ENCODE assay signal across 29 cellular contexts in genomic region chr2:160459543-160460332, GRCh38. TPM values are rescaled to one million over a fixed set of nuclear protein-coding genes. Genes with fewer than 3 reads are reported as not detected.
DNase-seq lines count a peak whose midpoint lies in the region; ATAC-seq and TF ChIP-seq lines count a peak whose summit lies in the region.
"Had no signal": no experiment of that assay in that cellular context is flagged by ENCODE, and none has a peak within 500 bp of the region (broad histone marks: within the 10 kb centered on the region; RNA-seq: fewer than 3 reads in every experiment).

No MANE protein-coding gene starts in this region.

- H3K9me1 ChIP-seq in IMR-90 (ENCODE audit: insufficient read depth, low read length), result peaks cover 10% of the 10 kb centered on the region

- H3K9me3 Mint-ChIP-seq in nephron progenitor cell, result no peaks in the 10 kb centered on the region
- H3K9me3 Mint-ChIP-seq: activated CD4-positive, alpha-beta memory T cell treated with anti-CD3 and anti-CD28 coated beads, Interleukin-2, amount 10 ng/mL, durations not matched to agents 7 days and 5 days; activated naive CD4-positive, alpha-beta T cell treated with anti-CD3 and anti-CD28 coated beads, Interleukin-2, amount 50 U/mL, for 24 hours; brain; immature natural killer cell; T-helper 1 cell treated with Interleukin-12 subunit alpha and Interleukin-12 subunit beta and Interleukin-4 antibody, amounts not matched to agents 30 μg/mL and 1 μg/mL, for 36 hours had no signal

- H2BK5ac ChIP-seq in IMR-90 (ENCODE audit: low read depth, low read length, poor library complexity, severe bottlenecking), result peak overlapping the region; percentile 95

- H2BK15ac ChIP-seq in IMR-90 (ENCODE audit: low read depth, low read length), result peak overlapping the region; percentile 63; the same call in 2 of the 3 replicates

- no peaks in the 10 kb centered on the region for H3K27me3 Mint-ChIP-seq in nephron progenitor cell (ENCODE audit: low read depth, poor library complexity)
- H3K27me3 Mint-ChIP-seq: activated CD4-positive, alpha-beta memory T cell treated with anti-CD3 and anti-CD28 coated beads, Interleukin-2, amount 10 ng/mL, durations not matched to agents 7 days and 5 days; activated naive CD4-positive, alpha-beta T cell treated with anti-CD3 and anti-CD28 coated beads, Interleukin-2, amount 50 U/mL, for 24 hours had no signal

- H2AK5ac ChIP-seq in IMR-90 (ENCODE audit: low read depth, low read length), result peak overlapping the region; percentile 85

- no TSS peak for BruUV-seq in IMR-90 (replicated peaks; lab: Mats Ljungman, UMichigan)

- peak overlapping the region; percentile 98 for H3K18ac ChIP-seq in IMR-90 (ENCODE audit: low read depth, low read length)

- H3K56ac ChIP-seq in IMR-90 (ENCODE audit: extremely low read depth, insufficient read depth, low read length), result peak overlapping the region; percentile 7; the same call in 1 of the 2 replicates

- no CpG with 5 or more reads among the region's 1 CpG for WGBS in IMR-90 (ENCODE audit: extremely low coverage in 2 of 2, insufficient read length in 1 of 2), 2 experiments
- WGBS in gastroesophageal sphincter (ENCODE audit: low coverage in 1 of 2), 2 donors, result 29 to 31% methylated on average over 1 of the region's 1 CpG

- H4K5ac ChIP-seq in IMR-90 (ENCODE audit: low read depth, low read length), result peak overlapping the region; percentile 86

- in situ Hi-C loops in IMR-90 (cut with MboI; ENCODE audit: low sequenced_read_pairs), result no loop called here

- peak overlapping the region; percentile 71 for H4K91ac ChIP-seq in IMR-90 (ENCODE audit: insufficient read depth, low read depth, low read length)

- DNase-seq in NCI-H2171 treated with DMSO at 0.1 percent for 48 hours (lab: John Stamatoyannopoulos, UW), result peak; percentile 9
- DNase-seq in NCI-H2171 (lab: John Stamatoyannopoulos, UW), result no peak
- DNase-seq in IMR-90, result no peak
- DNase-seq in nephron progenitor cell, result no peak
- no peak for DNase-seq in HT-29 (ENCODE audit: low spot score)
- DNase-seq: 8988T; activated CD4-positive, alpha-beta memory T cell treated with anti-CD3 and anti-CD28 coated beads, Interleukin-2, amount 10 ng/mL, durations not matched to agents 7 days and 5 days; activated CD4-positive, alpha-beta T cell treated with anti-CD3 and anti-CD28 coated beads for 1 hour; amniotic stem cell; dorsolateral prefrontal cortex; gastrocnemius medialis; GM23248; hippocampal formation; KBM-7; left lung; NCI-H1092 treated with DMSO at 0.1 percent for 48 hours; NCI-H187; NCI-H510A; psoas muscle had no signal

- intact Hi-C loops in IMR-90 (cut with micrococcal nuclease), result no loop called here

- H3K4me3 ChIP-seq in IMR-90 (ENCODE audit: insufficient read depth, low read depth, low read length) (no peak overlapping the region), gastroesophageal sphincter (no peak overlapping the region)
- H3K4me3 ChIP-seq: dorsolateral prefrontal cortex, gastrocnemius medialis, GM23248, left lung, psoas muscle, suprapubic skin had no signal

- no peak for TF ChIP-seq RAD21 in IMR-90 (IDR thresholded peaks at IDR 0.05; ENCODE audit: low read length)

- TF ChIP-seq POLR2A in IMR-90 (IDR thresholded peaks at IDR 0.05; ENCODE audit: low read depth, low read length) (no peak), gastroesophageal sphincter (IDR thresholded peaks at IDR 0.05) (no peak)

- H3K27me3 ChIP-seq in IMR-90 (ENCODE audit: control insufficient read depth, insufficient read depth, low read length) (no peaks in the 10 kb centered on the region), gastroesophageal sphincter (no peaks in the 10 kb centered on the region)
- H3K27me3 ChIP-seq: dorsolateral prefrontal cortex, gastrocnemius medialis, left lung, suprapubic skin had no signal

- H3K27ac Mint-ChIP-seq in nephron progenitor cell, result peak overlapping the region; percentile 68
- H3K27ac Mint-ChIP-seq: activated CD4-positive, alpha-beta memory T cell treated with anti-CD3 and anti-CD28 coated beads, Interleukin-2, amount 10 ng/mL, durations not matched to agents 7 days and 5 days; activated naive CD4-positive, alpha-beta T cell treated with anti-CD3 and anti-CD28 coated beads, Interleukin-2, amount 50 U/mL, for 24 hours; brain; CD14-positive monocyte; T-helper 1 cell treated with Interleukin-12 subunit alpha and Interleukin-12 subunit beta and Interleukin-4 antibody, amounts not matched to agents 30 μg/mL and 1 μg/mL, for 36 hours had no signal

- dilution Hi-C loops in IMR-90 (cut with HindIII; ENCODE audit: low sequenced_read_pairs, unreplicated experiment), result no loop called here

- H3K23ac ChIP-seq in IMR-90 (ENCODE audit: low read depth, low read length), result peak overlapping the region; percentile 83

- peak overlapping the region; percentile 89 for H2BK20ac ChIP-seq in IMR-90 (ENCODE audit: low read depth, low read length)

- H3K9me3 ChIP-seq in IMR-90 (ENCODE audit: control insufficient read depth, insufficient read depth, low read length) (no peaks in the 10 kb centered on the region), gastroesophageal sphincter (no peaks in the 10 kb centered on the region)
- H3K9me3 ChIP-seq: gastrocnemius medialis, left lung, psoas muscle, suprapubic skin had no signal

- H3K14ac ChIP-seq in IMR-90 (replicated peaks; ENCODE audit: low read depth, low read length), result peak overlapping the region; percentile 65

- no peak overlapping the region for H3K9ac ChIP-seq in IMR-90 (ENCODE audit: low read depth, low read length)
- H3K9ac ChIP-seq: GM23248 had no signal

- H3K79me1 ChIP-seq in IMR-90 (ENCODE audit: low read depth in 1 of 2, low read length in 2 of 2), result peaks cover 35 to 64% of the 10 kb centered on the region in 2 experiments

- peaks cover 39% of the 10 kb centered on the region for H3K36me3 Mint-ChIP-seq in nephron progenitor cell (ENCODE audit: low read depth)
- H3K36me3 Mint-ChIP-seq: brain, immature natural killer cell had no signal

- peak overlapping the region; percentile 81 for H3K4me2 ChIP-seq in IMR-90 (ENCODE audit: low read depth, low read length)

- peak overlapping the region; percentile 15 to 66; a peak in 3 of 4 replicates for H4K8ac ChIP-seq in IMR-90 (ENCODE audit: low read depth in 2 of 2, low read length in 2 of 2)

- TF ChIP-seq EP300 in gastroesophageal sphincter (IDR thresholded peaks at IDR 0.05), result no peak

- H3K27ac ChIP-seq in IMR-90 (ENCODE audit: insufficient read depth, low read length) (peak overlapping the region; percentile 93), gastroesophageal sphincter (peak overlapping the region in 3 of 4 donors; percentile 30 to 68 (median 61))
- H3K27ac ChIP-seq: dorsolateral prefrontal cortex, gastrocnemius medialis, GM23248, left lung, psoas muscle, RWPE1, suprapubic skin had no signal

- CTCF ChIA-PET in IMR-90 (lab: Yijun Ruan, JAX), result no interaction called here

- ATAC-seq in IMR-90 (ENCODE audit: low read depth), result no peak
- no peak for ATAC-seq in gastroesophageal sphincter
- ATAC-seq in activated CD4-positive, CD25-positive, alpha-beta regulatory T cell treated with anti-CD3 and anti-CD28 coated beads, Interleukin-2, amount 50 U/mL, for 24 hours, result no peak
- no peak for ATAC-seq in HG02763 (IDR thresholded peaks at IDR 0.05; ENCODE audit: unreplicated experiment)
- ATAC-seq: gastrocnemius medialis, left lung, psoas muscle had no signal

- peaks cover 19% of the 10 kb centered on the region for H3K4me1 ChIP-seq in IMR-90 (ENCODE audit: control insufficient read depth, insufficient read depth, low read length)
- peaks cover 8 to 89% (median 19%) of the 10 kb centered on the region in 3 donors for H3K4me1 ChIP-seq in gastroesophageal sphincter

- TF ChIP-seq CTCF in IMR-90 (conservative IDR thresholded peaks at IDR 0.05; ENCODE audit: low read depth, low read length), result no peak
- TF ChIP-seq CTCF in gastroesophageal sphincter (IDR thresholded peaks at IDR 0.05), result no peak
- TF ChIP-seq CTCF in nephron progenitor cell (IDR thresholded peaks at IDR 0.05), result no peak

- peaks cover 14% of the 10 kb centered on the region for H4K20me1 ChIP-seq in IMR-90 (ENCODE audit: insufficient read depth, low read length)

- H3K4me1 Mint-ChIP-seq in nephron progenitor cell, result peaks cover 29% of the 10 kb centered on the region
- H3K4me1 Mint-ChIP-seq: CD14-positive monocyte had no signal

- POLR2A ChIA-PET in IMR-90 (lab: Charles Lee; ENCODE audit: unreplicated experiment), result no interaction called here

- H3K4ac ChIP-seq in IMR-90 (ENCODE audit: low read depth, low read length), result peak overlapping the region; percentile 72

- no peak overlapping the region for H3K4me3 Mint-ChIP-seq in nephron progenitor cell
- H3K4me3 Mint-ChIP-seq: activated CD4-positive, alpha-beta memory T cell treated with anti-CD3 and anti-CD28 coated beads, Interleukin-2, amount 10 ng/mL, durations not matched to agents 7 days and 5 days; activated naive CD4-positive, alpha-beta T cell treated with anti-CD3 and anti-CD28 coated beads, Interleukin-2, amount 50 U/mL, for 24 hours; brain; CD14-positive monocyte; immature natural killer cell; T-helper 1 cell treated with Interleukin-12 subunit alpha and Interleukin-12 subunit beta and Interleukin-4 antibody, amounts not matched to agents 30 μg/mL and 1 μg/mL, for 36 hours had no signal

- H2AK9ac ChIP-seq in IMR-90 (replicated peaks; ENCODE audit: low read depth, low read length, poor library complexity), result no peak overlapping the region

- H3K36me3 ChIP-seq in IMR-90 (ENCODE audit: control insufficient read depth, insufficient read depth, low read length), result 0 out of 2 replicates have a peak, but pooled peaks cover 2% of the 10 kb centered on the region
- no peaks in the 10 kb centered on the region for H3K36me3 ChIP-seq in gastroesophageal sphincter
- H3K36me3 ChIP-seq: gastrocnemius medialis, left lung, suprapubic skin had no signal

- H2AFZ ChIP-seq in IMR-90 (replicated peaks; ENCODE audit: low read length, poor library complexity), result no peak overlapping the region
- H2AFZ ChIP-seq: GM23248 had no signal

- H2BK120ac ChIP-seq in IMR-90 (ENCODE audit: low read depth, low read length), result peak overlapping the region; percentile 31

TF ChIP-seq in IMR-90, 13 proteins besides CTCF, POLR2A, EP300 and RAD21:
- TF ChIP-seq NFE2L2 (IDR thresholded peaks at IDR 0.05; ENCODE audit: low read depth, low read length) (no peak), CEBPB (IDR thresholded peaks at IDR 0.05; ENCODE audit: low read depth, low read length) (peak; percentile 48; the same call in 1 of the 2 replicates)

RNA-seq across cellular contexts. Expression of gene RBMS1, which starts 33.9 kb away (rescaled TPM):
- total RNA-seq in IMR-90 (2012; rRNA removed), result 64.9 and 73.6 TPM in 2 replicates
- polyA plus RNA-seq in IMR-90 (2012; rRNA removed), result 43.5 and 45.9 TPM in 2 replicates
- 12.0 and 17.3 TPM in 2 replicates for polyA plus RNA-seq in IMR-90 (2012; cell fraction: cytosol; rRNA removed)
- polyA plus RNA-seq in IMR-90 (2012; cell fraction: nucleus; rRNA removed; ENCODE audit: low replicate concordance), result 21.4 and 98.7 TPM in 2 replicates
- 100 to 1,000 TPM in 1 of 4 donors, 10 to 100 TPM in 3; 86.0 to 110 (median 91.5) TPM for total RNA-seq in gastroesophageal sphincter
- 11.1 and 14.2 TPM in 2 replicates for total RNA-seq in HT-29 (2014; rRNA removed; shearing (Covaris generic))
